8 cellular contexts compared by ENCODE assay signal in genomic region chr1:22428672-22429071, GRCh38. TPM values are rescaled to one million over a fixed set of nuclear protein-coding genes. Genes with fewer than 3 reads are reported as not detected.
DNase-seq lines count a peak whose midpoint lies in the region; ATAC-seq, FAIRE-seq and TF ChIP-seq lines count a peak whose summit lies in the region.

No MANE protein-coding gene starts in this region.

- H2AFZ ChIP-seq in OCI-LY1 (ENCODE audit: low read length), result peak overlapping the region; percentile 89

- FAIRE-seq in A204.1 (lab: Jason Lieb, UNC), result peak; percentile 97

- H3F3A ChIP-seq in OCI-LY1 (ENCODE audit: insufficient read depth, low read length), result no peaks in the 10 kb centered on the region

- H3K36me3 ChIP-seq in OCI-LY1 (ENCODE audit: insufficient read depth, low read length) (no peaks in the 10 kb centered on the region), body of pancreas (replicated peaks in 1 of 2; ENCODE audit: insufficient read depth in 1 of 2, low read depth in 2 of 2) (no peaks in the 10 kb centered on the region), kidney epithelial cell (ENCODE audit: control insufficient read depth, insufficient read depth, low read length) (no peaks in the 10 kb centered on the region)

- H3K27me3 Mint-ChIP-seq in type B pancreatic cell, result no peaks in the 10 kb centered on the region

- CTCF ChIA-PET in GM10248 (lab: Yijun Ruan, JAX), result no interaction called here

- no peaks in the 10 kb centered on the region for H3K79me2 ChIP-seq in OCI-LY1 (ENCODE audit: insufficient read depth, low read length)

- peak overlapping the region; percentile 87 for H3K4me3 Mint-ChIP-seq in type B pancreatic cell

- H3K9me3 ChIP-seq in OCI-LY1 (ENCODE audit: low read length), result no peaks in the 10 kb centered on the region
- no peaks in the 10 kb centered on the region for H3K9me3 ChIP-seq in body of pancreas

- peak overlapping the region; percentile 82 for H3K27ac Mint-ChIP-seq in type B pancreatic cell

- H3K27me3 ChIP-seq in OCI-LY1 (ENCODE audit: insufficient read depth, low read length) (no peaks in the 10 kb centered on the region), body of pancreas (no peaks in the 10 kb centered on the region), kidney epithelial cell (ENCODE audit: control insufficient read depth, insufficient read depth, low read length) (peaks cover 3% of the 10 kb centered on the region)

- DNase-seq in GM10248 (ENCODE audit: extremely low spot score) (peak; percentile 72), body of pancreas (peak in 1 of 4 donors; percentile 55), kidney epithelial cell (ENCODE audit: low read depth) (no peak), type B pancreatic cell (ENCODE audit: extremely low spot score, unreplicated experiment) (no peak)
- DNase-seq in stimulated activated CD8-positive, alpha-beta memory T cell treated with anti-CD3 and anti-CD28 coated beads, Interleukin-4, amount 100 ng/mL, for 48 hours, result no peak

- intact Hi-C loops in body of pancreas (cut with DNase I), result no loop called here

- H3K9me3 Mint-ChIP-seq in type B pancreatic cell, result no peaks in the 10 kb centered on the region

- no peaks in the 10 kb centered on the region for H3K4me1 Mint-ChIP-seq in type B pancreatic cell (ENCODE audit: unreplicated experiment)

- WGBS in body of pancreas, 2 donors, result 31 to 42% methylated on average over 5 of the region's 5 CpGs

- no peak for TF ChIP-seq POLR2A in body of pancreas (IDR thresholded peaks at IDR 0.05)

- peak; percentile 84 for ATAC-seq in body of pancreas
- no peak for ATAC-seq in HG03025 (IDR thresholded peaks at IDR 0.05; ENCODE audit: low FRiP score, unreplicated experiment)

- H3K9me2 ChIP-seq in OCI-LY1 (ENCODE audit: low read depth, low read length), result no peaks in the 10 kb centered on the region

- no peak overlapping the region for H3K9ac ChIP-seq in OCI-LY1 (ENCODE audit: low read length)

- H3K27ac ChIP-seq in OCI-LY1 (ENCODE audit: low read depth, low read length, poor library complexity, severe bottlenecking) (no peak overlapping the region), body of pancreas (no peak overlapping the region)

- H3K4me2 ChIP-seq in OCI-LY1 (ENCODE audit: low read length), result peak overlapping the region; percentile 59

- TF ChIP-seq CTCF in GM10248 (IDR thresholded peaks at IDR 0.05; ENCODE audit: control extremely low read depth, extremely low read depth, low read depth, missing control alignments) (no peak), OCI-LY1 (IDR thresholded peaks at IDR 0.05; ENCODE audit: low read length) (no peak), body of pancreas (IDR thresholded peaks at IDR 0.05) (no peak), kidney epithelial cell (IDR thresholded peaks at IDR 0.05; ENCODE audit: insufficient read depth, low read length, poor library complexity, severe bottlenecking) (no peak), type B pancreatic cell (conservative IDR thresholded peaks at IDR 0.05) (no peak)

- POLR2A ChIA-PET in GM10248 (lab: Yijun Ruan, JAX), result no interaction called here

- H4K20me1 ChIP-seq in OCI-LY1 (ENCODE audit: insufficient read depth, low read length), result no peaks in the 10 kb centered on the region

- H3K36me3 Mint-ChIP-seq in type B pancreatic cell, result no peaks in the 10 kb centered on the region

- peak overlapping the region; percentile 50 for H3K4me3 ChIP-seq in OCI-LY1 (ENCODE audit: low read depth, low read length, poor library complexity, severe bottlenecking)
- peak overlapping the region in 1 of 2 donors; percentile 15 for H3K4me3 ChIP-seq in body of pancreas
- peak overlapping the region; percentile 45 for H3K4me3 ChIP-seq in kidney epithelial cell (ENCODE audit: low read depth, low read length)

- H3K4me1 ChIP-seq in OCI-LY1 (ENCODE audit: insufficient read depth, low read length, severe bottlenecking), result no peaks in the 10 kb centered on the region
- H3K4me1 ChIP-seq in body of pancreas, result no peaks in the 10 kb centered on the region

RNA-seq across cellular contexts. Expression of gene ZBTB40, which starts 23.0 kb away (rescaled TPM):
- total RNA-seq in body of pancreas (10 to 100 TPM; 11.2 to 20.1 TPM), kidney epithelial cell (16.3 and 19.0 TPM in 2 replicates), type B pancreatic cell (ENCODE audit: low replicate concordance) (26.9 and 27.3 TPM in 2 replicates)
